Comparison of ENCODE assay signal across 1 cellular context in the genomic region with DNA sequence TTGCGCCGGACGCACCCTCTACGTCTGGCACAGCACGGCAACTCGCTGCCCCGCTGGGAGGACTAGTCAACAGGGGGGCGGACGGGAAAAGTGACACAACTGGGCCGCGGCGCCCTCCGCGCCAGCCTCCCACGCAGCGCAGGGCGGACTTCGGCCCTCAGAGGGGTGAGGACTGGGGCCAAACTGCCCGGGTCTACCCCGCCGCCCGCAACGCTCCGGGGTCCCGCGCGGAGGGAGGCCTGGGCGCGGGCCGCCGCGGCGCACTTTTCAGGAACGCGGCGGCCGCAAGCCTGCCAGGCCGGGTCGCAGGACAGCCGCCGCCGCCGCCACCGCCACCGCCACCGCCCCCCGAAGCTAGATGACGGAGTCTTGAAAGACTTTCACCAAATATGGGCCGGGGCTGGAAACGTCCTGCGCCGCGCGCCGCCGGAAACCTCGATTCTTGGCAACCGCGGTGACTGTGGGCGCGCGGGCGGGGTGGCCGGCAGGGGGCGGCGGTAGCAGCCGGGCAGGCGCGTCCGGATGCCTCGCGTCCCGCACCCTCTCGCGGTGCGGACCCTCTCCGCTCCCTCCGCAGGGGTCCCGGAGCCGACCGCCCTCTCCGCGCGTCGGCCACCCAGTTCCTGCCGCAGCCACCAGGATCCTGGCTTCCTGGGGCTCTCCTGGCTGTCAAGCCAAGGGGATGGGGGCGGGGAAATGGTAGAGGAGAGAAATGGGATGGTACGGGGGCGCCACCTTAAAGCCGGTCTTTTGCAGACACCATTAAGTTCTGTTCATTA.
TF ChIP-seq lines count a peak whose summit lies in the region.

No MANE protein-coding gene starts in this region.

TF ChIP-seq in HepG2, 621 proteins besides CTCF, POLR2A, EP300 and RAD21 (continued from another document and continues in another):
- TF ChIP-seq, protein P1, sequence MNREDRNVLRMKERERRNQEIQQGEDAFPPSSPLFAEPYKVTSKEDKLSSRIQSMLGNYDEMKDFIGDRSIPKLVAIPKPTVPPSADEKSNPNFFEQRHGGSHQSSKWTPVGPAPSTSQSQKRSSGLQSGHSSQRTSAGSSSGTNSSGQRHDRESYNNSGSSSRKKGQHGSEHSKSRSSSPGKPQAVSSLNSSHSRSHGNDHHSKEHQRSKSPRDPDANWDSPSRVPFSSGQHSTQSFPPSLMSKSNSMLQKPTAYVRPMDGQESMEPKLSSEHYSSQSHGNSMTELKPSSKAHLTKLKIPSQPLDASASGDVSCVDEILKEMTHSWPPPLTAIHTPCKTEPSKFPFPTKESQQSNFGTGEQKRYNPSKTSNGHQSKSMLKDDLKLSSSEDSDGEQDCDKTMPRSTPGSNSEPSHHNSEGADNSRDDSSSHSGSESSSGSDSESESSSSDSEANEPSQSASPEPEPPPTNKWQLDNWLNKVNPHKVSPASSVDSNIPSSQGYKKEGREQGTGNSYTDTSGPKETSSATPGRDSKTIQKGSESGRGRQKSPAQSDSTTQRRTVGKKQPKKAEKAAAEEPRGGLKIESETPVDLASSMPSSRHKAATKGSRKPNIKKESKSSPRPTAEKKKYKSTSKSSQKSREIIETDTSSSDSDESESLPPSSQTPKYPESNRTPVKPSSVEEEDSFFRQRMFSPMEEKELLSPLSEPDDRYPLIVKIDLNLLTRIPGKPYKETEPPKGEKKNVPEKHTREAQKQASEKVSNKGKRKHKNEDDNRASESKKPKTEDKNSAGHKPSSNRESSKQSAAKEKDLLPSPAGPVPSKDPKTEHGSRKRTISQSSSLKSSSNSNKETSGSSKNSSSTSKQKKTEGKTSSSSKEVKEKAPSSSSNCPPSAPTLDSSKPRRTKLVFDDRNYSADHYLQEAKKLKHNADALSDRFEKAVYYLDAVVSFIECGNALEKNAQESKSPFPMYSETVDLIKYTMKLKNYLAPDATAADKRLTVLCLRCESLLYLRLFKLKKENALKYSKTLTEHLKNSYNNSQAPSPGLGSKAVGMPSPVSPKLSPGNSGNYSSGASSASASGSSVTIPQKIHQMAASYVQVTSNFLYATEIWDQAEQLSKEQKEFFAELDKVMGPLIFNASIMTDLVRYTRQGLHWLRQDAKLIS (CRISPR knock-in tag; IDR thresholded peaks at IDR 0.05) = no peak
- TF ChIP-seq ARID2 (CRISPR knock-in tag; IDR thresholded peaks at IDR 0.05; ENCODE audit: borderline replicate concordance) = no peak
- TF ChIP-seq, protein P2, sequence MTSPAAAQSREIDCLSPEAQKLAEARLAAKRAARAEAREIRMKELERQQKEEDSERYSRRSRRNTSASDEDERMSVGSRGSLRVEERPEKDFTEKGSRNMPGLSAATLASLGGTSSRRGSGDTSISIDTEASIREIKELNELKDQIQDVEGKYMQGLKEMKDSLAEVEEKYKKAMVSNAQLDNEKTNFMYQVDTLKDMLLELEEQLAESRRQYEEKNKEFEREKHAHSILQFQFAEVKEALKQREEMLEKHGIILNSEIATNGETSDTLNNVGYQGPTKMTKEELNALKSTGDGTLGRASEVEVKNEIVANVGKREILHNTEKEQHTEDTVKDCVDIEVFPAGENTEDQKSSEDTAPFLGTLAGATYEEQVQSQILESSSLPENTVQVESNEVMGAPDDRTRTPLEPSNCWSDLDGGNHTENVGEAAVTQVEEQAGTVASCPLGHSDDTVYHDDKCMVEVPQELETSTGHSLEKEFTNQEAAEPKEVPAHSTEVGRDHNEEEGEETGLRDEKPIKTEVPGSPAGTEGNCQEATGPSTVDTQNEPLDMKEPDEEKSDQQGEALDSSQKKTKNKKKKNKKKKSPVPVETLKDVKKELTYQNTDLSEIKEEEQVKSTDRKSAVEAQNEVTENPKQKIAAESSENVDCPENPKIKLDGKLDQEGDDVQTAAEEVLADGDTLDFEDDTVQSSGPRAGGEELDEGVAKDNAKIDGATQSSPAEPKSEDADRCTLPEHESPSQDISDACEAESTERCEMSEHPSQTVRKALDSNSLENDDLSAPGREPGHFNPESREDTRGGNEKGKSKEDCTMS (CRISPR knock-in tag; conservative IDR thresholded peaks at IDR 0.05) = no peak
- TF ChIP-seq, protein P3, sequence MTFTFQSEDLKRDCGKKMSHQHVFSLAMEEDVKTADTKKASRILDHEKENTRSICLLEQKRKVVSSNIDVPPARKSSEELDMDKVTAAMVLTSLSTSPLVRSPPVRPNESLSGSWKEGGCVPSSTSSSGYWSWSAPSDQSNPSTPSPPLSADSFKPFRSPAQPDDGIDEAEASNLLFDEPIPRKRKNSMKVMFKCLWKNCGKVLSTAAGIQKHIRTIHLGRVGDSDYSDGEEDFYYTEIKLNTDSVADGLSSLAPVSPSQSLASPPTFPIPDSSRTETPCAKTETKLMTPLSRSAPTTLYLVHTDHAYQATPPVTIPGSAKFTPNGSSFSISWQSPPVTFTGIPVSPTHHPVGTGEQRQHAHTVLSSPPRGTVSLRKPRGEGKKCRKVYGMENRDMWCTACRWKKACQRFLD (CRISPR knock-in tag; IDR thresholded peaks at IDR 0.05; ENCODE audit: borderline replicate concordance) = 0 out of 2 replicates have a peak, but pooled peaks have one; percentile 54
- TF ChIP-seq, protein P4, sequence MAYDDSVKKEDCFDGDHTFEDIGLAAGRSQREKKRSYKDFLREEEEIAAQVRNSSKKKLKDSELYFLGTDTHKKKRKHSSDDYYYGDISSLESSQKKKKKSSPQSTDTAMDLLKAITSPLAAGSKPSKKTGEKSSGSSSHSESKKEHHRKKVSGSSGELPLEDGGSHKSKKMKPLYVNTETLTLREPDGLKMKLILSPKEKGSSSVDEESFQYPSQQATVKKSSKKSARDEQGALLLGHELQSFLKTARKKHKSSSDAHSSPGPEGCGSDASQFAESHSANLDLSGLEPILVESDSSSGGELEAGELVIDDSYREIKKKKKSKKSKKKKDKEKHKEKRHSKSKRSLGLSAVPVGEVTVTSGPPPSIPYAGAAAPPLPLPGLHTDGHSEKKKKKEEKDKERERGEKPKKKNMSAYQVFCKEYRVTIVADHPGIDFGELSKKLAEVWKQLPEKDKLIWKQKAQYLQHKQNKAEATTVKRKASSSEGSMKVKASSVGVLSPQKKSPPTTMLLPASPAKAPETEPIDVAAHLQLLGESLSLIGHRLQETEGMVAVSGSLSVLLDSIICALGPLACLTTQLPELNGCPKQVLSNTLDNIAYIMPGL (CRISPR knock-in tag; IDR thresholded peaks at IDR 0.05; ENCODE audit: borderline replicate concordance in 1 of 2, low read depth in 1 of 2) = peak; percentile 92 to 94
- TF ChIP-seq SOX5 (CRISPR knock-in tag; IDR thresholded peaks at IDR 0.05; ENCODE audit: borderline replicate concordance) = no peak
- TF ChIP-seq, protein P5, sequence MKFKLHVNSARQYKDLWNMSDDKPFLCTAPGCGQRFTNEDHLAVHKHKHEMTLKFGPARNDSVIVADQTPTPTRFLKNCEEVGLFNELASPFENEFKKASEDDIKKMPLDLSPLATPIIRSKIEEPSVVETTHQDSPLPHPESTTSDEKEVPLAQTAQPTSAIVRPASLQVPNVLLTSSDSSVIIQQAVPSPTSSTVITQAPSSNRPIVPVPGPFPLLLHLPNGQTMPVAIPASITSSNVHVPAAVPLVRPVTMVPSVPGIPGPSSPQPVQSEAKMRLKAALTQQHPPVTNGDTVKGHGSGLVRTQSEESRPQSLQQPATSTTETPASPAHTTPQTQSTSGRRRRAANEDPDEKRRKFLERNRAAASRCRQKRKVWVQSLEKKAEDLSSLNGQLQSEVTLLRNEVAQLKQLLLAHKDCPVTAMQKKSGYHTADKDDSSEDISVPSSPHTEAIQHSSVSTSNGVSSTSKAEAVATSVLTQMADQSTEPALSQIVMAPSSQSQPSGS (CRISPR knock-in tag; IDR thresholded peaks at IDR 0.05) = no peak
- TF ChIP-seq ZFY (CRISPR knock-in tag; IDR thresholded peaks at IDR 0.05) = peak; percentile 51
- TF ChIP-seq ZNF572 (CRISPR knock-in tag; IDR thresholded peaks at IDR 0.05) = no peak
- TF ChIP-seq GATA4 (IDR thresholded peaks at IDR 0.05; ENCODE audit: borderline replicate concordance, low read depth) = no peak
- TF ChIP-seq GATAD1 (CRISPR knock-in tag; IDR thresholded peaks at IDR 0.05) = no peak
- no peak for TF ChIP-seq ONECUT2 (CRISPR knock-in tag; IDR thresholded peaks at IDR 0.05)
- TF ChIP-seq CEBPG (CRISPR knock-in tag; IDR thresholded peaks at IDR 0.05) = no peak
- no peak for TF ChIP-seq JUNB (CRISPR knock-in tag; IDR thresholded peaks at IDR 0.05; ENCODE audit: borderline replicate concordance)
- no peak for TF ChIP-seq KLF9 (CRISPR knock-in tag; IDR thresholded peaks at IDR 0.05; ENCODE audit: low read depth)
- TF ChIP-seq NR2F6 (IDR thresholded peaks at IDR 0.05) = no peak
- TF ChIP-seq NR2F6 (CRISPR knock-in tag; IDR thresholded peaks at IDR 0.05) = no peak
- no peak for TF ChIP-seq HNRNPUL1 (IDR thresholded peaks at IDR 0.05; ENCODE audit: low read depth, low read length)
- TF ChIP-seq, protein P6, sequence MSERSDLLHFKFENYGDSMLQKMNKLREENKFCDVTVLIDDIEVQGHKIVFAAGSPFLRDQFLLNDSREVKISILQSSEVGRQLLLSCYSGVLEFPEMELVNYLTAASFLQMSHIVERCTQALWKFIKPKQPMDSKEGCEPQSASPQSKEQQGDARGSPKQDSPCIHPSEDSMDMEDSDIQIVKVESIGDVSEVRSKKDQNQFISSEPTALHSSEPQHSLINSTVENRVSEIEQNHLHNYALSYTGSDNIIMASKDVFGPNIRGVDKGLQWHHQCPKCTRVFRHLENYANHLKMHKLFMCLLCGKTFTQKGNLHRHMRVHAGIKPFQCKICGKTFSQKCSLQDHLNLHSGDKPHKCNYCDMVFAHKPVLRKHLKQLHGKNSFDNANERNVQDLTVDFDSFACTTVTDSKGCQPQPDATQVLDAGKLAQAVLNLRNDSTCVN (CRISPR knock-in tag; IDR thresholded peaks at IDR 0.05; ENCODE audit: borderline replicate concordance) = no peak; the same call in 1 of the 2 replicates
- TF ChIP-seq, protein P7, sequence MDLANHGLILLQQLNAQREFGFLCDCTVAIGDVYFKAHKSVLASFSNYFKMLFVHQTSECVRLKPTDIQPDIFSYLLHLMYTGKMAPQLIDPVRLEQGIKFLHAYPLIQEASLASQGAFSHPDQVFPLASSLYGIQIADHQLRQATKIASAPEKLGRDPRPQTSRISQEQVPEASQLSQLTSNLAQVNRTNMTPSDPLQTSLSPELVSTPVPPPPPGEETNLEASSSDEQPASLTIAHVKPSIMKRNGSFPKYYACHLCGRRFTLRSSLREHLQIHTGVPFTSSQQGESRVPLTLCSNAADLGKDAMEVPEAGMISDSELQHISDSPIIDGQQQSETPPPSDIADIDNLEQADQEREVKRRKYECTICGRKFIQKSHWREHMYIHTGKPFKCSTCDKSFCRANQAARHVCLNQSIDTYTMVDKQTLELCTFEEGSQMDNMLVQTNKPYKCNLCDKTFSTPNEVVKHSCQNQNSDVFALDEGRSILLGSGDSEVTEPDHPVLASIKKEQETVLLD (CRISPR knock-in tag; IDR thresholded peaks at IDR 0.05; ENCODE audit: low read depth) = no peak
- TF ChIP-seq, protein P8, sequence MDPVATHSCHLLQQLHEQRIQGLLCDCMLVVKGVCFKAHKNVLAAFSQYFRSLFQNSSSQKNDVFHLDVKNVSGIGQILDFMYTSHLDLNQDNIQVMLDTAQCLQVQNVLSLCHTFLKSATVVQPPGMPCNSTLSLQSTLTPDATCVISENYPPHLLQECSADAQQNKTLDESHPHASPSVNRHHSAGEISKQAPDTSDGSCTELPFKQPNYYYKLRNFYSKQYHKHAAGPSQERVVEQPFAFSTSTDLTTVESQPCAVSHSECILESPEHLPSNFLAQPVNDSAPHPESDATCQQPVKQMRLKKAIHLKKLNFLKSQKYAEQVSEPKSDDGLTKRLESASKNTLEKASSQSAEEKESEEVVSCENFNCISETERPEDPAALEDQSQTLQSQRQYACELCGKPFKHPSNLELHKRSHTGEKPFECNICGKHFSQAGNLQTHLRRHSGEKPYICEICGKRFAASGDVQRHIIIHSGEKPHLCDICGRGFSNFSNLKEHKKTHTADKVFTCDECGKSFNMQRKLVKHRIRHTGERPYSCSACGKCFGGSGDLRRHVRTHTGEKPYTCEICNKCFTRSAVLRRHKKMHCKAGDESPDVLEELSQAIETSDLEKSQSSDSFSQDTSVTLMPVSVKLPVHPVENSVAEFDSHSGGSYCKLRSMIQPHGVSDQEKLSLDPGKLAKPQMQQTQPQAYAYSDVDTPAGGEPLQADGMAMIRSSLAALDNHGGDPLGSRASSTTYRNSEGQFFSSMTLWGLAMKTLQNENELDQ (CRISPR knock-in tag; IDR thresholded peaks at IDR 0.05; ENCODE audit: borderline replicate concordance) = no peak
- no peak for TF ChIP-seq YEATS2 (CRISPR knock-in tag; IDR thresholded peaks at IDR 0.05; ENCODE audit: borderline replicate concordance)
- TF ChIP-seq RXRB (CRISPR knock-in tag; IDR thresholded peaks at IDR 0.05; ENCODE audit: borderline replicate concordance) = no peak
- no peak for TF ChIP-seq NAIF1 (CRISPR knock-in tag; IDR thresholded peaks at IDR 0.05; ENCODE audit: borderline replicate concordance)
- no peak for TF ChIP-seq ZSCAN30 (CRISPR knock-in tag; IDR thresholded peaks at IDR 0.05)
- TF ChIP-seq, protein P9, sequence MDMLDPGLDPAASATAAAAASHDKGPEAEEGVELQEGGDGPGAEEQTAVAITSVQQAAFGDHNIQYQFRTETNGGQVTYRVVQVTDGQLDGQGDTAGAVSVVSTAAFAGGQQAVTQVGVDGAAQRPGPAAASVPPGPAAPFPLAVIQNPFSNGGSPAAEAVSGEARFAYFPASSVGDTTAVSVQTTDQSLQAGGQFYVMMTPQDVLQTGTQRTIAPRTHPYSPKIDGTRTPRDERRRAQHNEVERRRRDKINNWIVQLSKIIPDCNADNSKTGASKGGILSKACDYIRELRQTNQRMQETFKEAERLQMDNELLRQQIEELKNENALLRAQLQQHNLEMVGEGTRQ (IDR thresholded peaks at IDR 0.05; ENCODE audit: low read depth, low read length) = no peak
- TF ChIP-seq, protein P9 (CRISPR knock-in tag; IDR thresholded peaks at IDR 0.05; ENCODE audit: borderline replicate concordance) = no peak
- TF ChIP-seq, protein P10, sequence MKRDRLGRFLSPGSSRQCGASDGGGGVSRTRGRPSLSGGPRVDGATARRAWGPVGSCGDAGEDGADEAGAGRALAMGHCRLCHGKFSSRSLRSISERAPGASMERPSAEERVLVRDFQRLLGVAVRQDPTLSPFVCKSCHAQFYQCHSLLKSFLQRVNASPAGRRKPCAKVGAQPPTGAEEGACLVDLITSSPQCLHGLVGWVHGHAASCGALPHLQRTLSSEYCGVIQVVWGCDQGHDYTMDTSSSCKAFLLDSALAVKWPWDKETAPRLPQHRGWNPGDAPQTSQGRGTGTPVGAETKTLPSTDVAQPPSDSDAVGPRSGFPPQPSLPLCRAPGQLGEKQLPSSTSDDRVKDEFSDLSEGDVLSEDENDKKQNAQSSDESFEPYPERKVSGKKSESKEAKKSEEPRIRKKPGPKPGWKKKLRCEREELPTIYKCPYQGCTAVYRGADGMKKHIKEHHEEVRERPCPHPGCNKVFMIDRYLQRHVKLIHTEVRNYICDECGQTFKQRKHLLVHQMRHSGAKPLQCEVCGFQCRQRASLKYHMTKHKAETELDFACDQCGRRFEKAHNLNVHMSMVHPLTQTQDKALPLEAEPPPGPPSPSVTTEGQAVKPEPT (CRISPR knock-in tag; IDR thresholded peaks at IDR 0.05; ENCODE audit: low read depth) = 0 out of 2 replicates have a peak, but pooled peaks have one; percentile 80
